In the genomic region with DNA sequence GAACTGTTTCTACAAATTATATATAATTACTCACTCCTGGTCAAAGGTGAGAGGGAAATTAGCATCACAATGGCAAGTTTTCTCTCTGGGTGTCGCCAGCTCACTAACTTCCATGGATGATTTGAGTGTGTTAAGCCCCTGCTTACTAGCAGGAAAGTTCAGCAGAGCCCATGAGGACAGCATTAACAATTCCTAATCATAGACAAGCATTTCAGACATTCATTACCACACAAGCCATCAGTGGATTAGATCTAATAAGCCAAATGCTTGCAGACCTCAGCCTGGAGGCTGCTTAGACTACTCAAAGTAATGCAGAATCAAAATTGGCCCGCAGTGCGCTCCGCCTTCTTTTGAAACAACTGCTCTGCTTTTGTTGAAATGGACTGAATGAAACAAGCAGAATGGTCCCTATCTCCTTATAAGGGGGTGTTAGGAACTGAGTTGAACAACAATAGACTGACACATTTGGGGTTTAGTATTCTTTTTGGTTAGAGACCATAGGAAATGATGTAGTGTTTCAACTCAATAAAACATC, we compare ENCODE assay signal across 13 cellular contexts. TPM values are rescaled to one million over a fixed set of nuclear protein-coding genes. Genes with fewer than 3 reads are reported as not detected.
DNase-seq lines count a peak whose midpoint lies in the region; ATAC-seq and TF ChIP-seq lines count a peak whose summit lies in the region.
"Had no signal": no experiment of that assay in that cellular context is flagged by ENCODE, and none has a peak within 500 bp of the region (broad histone marks: within the 10 kb centered on the region; RNA-seq: fewer than 3 reads in every experiment).

No MANE protein-coding gene starts in this region.

- POLR2A ChIA-PET in WTC11 (lab: Charles Lee): no interaction called here

- no peaks in the 10 kb centered on the region for H3K79me2 ChIP-seq in trophoblast cell (ENCODE audit: control insufficient read depth, insufficient read depth, low read length, poor library complexity)

- no peak overlapping the region for H2BK5ac ChIP-seq in trophoblast cell (ENCODE audit: low read depth, low read length, poor library complexity)

- peak; percentile 72 for ATAC-seq in WTC11
- ATAC-seq in gastroesophageal sphincter: peak; percentile 44
- ATAC-seq in GM19023 (IDR thresholded peaks at IDR 0.05; ENCODE audit: unreplicated experiment): no peak

- no peak overlapping the region for H4K8ac ChIP-seq in trophoblast cell (ENCODE audit: low read depth, low read length)

- no peaks in the 10 kb centered on the region for H3K36me3 ChIP-seq in gastroesophageal sphincter
- no peaks in the 10 kb centered on the region for H3K36me3 ChIP-seq in trophoblast cell (ENCODE audit: control insufficient read depth in 1 of 2, insufficient read depth in 2 of 2, low read length in 2 of 2)
- H3K36me3 ChIP-seq: pancreas had no signal

- no peak overlapping the region for H3K4ac ChIP-seq in trophoblast cell (ENCODE audit: low read depth, low read length)

- no peaks in the 10 kb centered on the region for H3K36me3 Mint-ChIP-seq in WTC11
- H3K36me3 Mint-ChIP-seq: CD14-positive monocyte had no signal

- peak; percentile 58 for DNase-seq in D341Med (ENCODE audit: low spot score)
- no peak for DNase-seq in WTC11 (ENCODE audit: low spot score)
- peak; percentile 58 for DNase-seq in trophoblast cell
- no peak for DNase-seq in central memory CD4-positive, alpha-beta T cell
- no peak for DNase-seq in AML-193 (lab: John Stamatoyannopoulos, UW)
- no peak for DNase-seq in GM13977 (ENCODE audit: low spot score)
- DNase-seq: activated CD8-positive, alpha-beta memory T cell treated with anti-CD3 and anti-CD28 coated beads, Interleukin-2, amount 50 U/mL, for 48 hours; NCI-H1436 treated with DMSO at 0.1 percent for 48 hours; pancreas; T-helper 9 cell had no signal

- H3K4me1 ChIP-seq in gastroesophageal sphincter: peaks cover 0 to 8% (median 0%) of the 10 kb centered on the region in 3 donors
- no peaks in the 10 kb centered on the region for H3K4me1 ChIP-seq in trophoblast cell (ENCODE audit: control insufficient read depth in 1 of 2, insufficient read depth in 2 of 2, low read length in 2 of 2)
- H3K4me1 ChIP-seq: pancreas had no signal

- CTCF ChIA-PET in WTC11 (lab: Charles Lee): no interaction called here

- TF ChIP-seq EP300 in gastroesophageal sphincter (IDR thresholded peaks at IDR 0.05): no peak

- H2BK12ac ChIP-seq in trophoblast cell (ENCODE audit: low read length): no peak overlapping the region

- H3K9me3 Mint-ChIP-seq in WTC11: no peaks in the 10 kb centered on the region

- H3K27ac ChIP-seq in gastroesophageal sphincter (peak overlapping the region in 3 of 4 donors; percentile 35 to 50 (median 43)), trophoblast cell (ENCODE audit: low read depth, low read length) (no peak overlapping the region)
- H3K27ac ChIP-seq: pancreas had no signal

- no peak overlapping the region for H4K12ac ChIP-seq in trophoblast cell (ENCODE audit: low read depth, low read length)

- H3K9me3 ChIP-seq in gastroesophageal sphincter (no peaks in the 10 kb centered on the region), trophoblast cell (ENCODE audit: insufficient read depth, low read depth, low read length) (no peaks in the 10 kb centered on the region)
- H3K9me3 ChIP-seq: pancreas had no signal

- H3K23ac ChIP-seq in trophoblast cell (ENCODE audit: low read length): no peak overlapping the region

- H3K27me3 ChIP-seq in gastroesophageal sphincter: peaks cover 5% of the 10 kb centered on the region
- H3K27me3 ChIP-seq in trophoblast cell (ENCODE audit: insufficient read depth, low read length): no peaks in the 10 kb centered on the region

- H3K4me2 ChIP-seq in trophoblast cell (ENCODE audit: low read length): no peak overlapping the region

- TF ChIP-seq CTCF in WTC11 (IDR thresholded peaks at IDR 0.05) (no peak), gastroesophageal sphincter (IDR thresholded peaks at IDR 0.05) (no peak), GM13977 (IDR thresholded peaks at IDR 0.05; ENCODE audit: extremely low read depth, insufficient read depth, missing control alignments) (no peak)

- H3K18ac ChIP-seq in trophoblast cell (ENCODE audit: low read length): no peak overlapping the region

- in situ Hi-C loops in GM13977 (cut with MboI; ENCODE audit: low pct_unique_long_range_greater_than_20kb, low sequenced_read_pairs, unreplicated experiment): no loop called here

- peaks cover 21% of the 10 kb centered on the region for H3K4me1 Mint-ChIP-seq in WTC11

- no peak overlapping the region for H3K4me3 Mint-ChIP-seq in WTC11
- H3K4me3 Mint-ChIP-seq: CD14-positive monocyte had no signal

- 46 to 51% methylated on average over 3 to 4 of the region's 4 CpGs for WGBS in gastroesophageal sphincter (ENCODE audit: low coverage in 1 of 2), 2 donors
- WGBS in trophoblast cell (ENCODE audit: extremely low coverage, insufficient coverage, insufficient read length): no CpG with 5 or more reads among the region's 4 CpGs

- no peak overlapping the region for H3K27ac Mint-ChIP-seq in WTC11

- no peak overlapping the region for H3K9ac ChIP-seq in trophoblast cell (ENCODE audit: low read length)

- H3K14ac ChIP-seq in trophoblast cell (ENCODE audit: low read length): no peak overlapping the region

- peaks cover 100% of the 10 kb centered on the region for H3K27me3 Mint-ChIP-seq in WTC11 (ENCODE audit: low read depth)

- H2BK120ac ChIP-seq in trophoblast cell (ENCODE audit: insufficient read depth, low read length, poor library complexity): no peak overlapping the region

- no peaks in the 10 kb centered on the region for H3K79me1 ChIP-seq in trophoblast cell (ENCODE audit: low read length)

- no peak for TF ChIP-seq POLR2A in gastroesophageal sphincter (IDR thresholded peaks at IDR 0.05)

- peak overlapping the region; percentile 20 to 24 for H3K4me3 ChIP-seq in gastroesophageal sphincter
- H3K4me3 ChIP-seq in trophoblast cell (ENCODE audit: low read depth, low read length): no peak overlapping the region
- H3K4me3 ChIP-seq: pancreas had no signal

- H2AK5ac ChIP-seq in trophoblast cell (ENCODE audit: low read length): no peak overlapping the region

- no peak overlapping the region for H2AFZ ChIP-seq in trophoblast cell (ENCODE audit: insufficient read depth, low read length, poor library complexity)

- H4K91ac ChIP-seq in trophoblast cell (ENCODE audit: low read depth, low read length): no peak overlapping the region

TF ChIP-seq in WTC11, 78 proteins besides CTCF, POLR2A, EP300 and RAD21 (continues in another document):
- no peak for TF ChIP-seq JAZF1 (CRISPR knock-in tag; IDR thresholded peaks at IDR 0.05)
- TF ChIP-seq, protein P1, sequence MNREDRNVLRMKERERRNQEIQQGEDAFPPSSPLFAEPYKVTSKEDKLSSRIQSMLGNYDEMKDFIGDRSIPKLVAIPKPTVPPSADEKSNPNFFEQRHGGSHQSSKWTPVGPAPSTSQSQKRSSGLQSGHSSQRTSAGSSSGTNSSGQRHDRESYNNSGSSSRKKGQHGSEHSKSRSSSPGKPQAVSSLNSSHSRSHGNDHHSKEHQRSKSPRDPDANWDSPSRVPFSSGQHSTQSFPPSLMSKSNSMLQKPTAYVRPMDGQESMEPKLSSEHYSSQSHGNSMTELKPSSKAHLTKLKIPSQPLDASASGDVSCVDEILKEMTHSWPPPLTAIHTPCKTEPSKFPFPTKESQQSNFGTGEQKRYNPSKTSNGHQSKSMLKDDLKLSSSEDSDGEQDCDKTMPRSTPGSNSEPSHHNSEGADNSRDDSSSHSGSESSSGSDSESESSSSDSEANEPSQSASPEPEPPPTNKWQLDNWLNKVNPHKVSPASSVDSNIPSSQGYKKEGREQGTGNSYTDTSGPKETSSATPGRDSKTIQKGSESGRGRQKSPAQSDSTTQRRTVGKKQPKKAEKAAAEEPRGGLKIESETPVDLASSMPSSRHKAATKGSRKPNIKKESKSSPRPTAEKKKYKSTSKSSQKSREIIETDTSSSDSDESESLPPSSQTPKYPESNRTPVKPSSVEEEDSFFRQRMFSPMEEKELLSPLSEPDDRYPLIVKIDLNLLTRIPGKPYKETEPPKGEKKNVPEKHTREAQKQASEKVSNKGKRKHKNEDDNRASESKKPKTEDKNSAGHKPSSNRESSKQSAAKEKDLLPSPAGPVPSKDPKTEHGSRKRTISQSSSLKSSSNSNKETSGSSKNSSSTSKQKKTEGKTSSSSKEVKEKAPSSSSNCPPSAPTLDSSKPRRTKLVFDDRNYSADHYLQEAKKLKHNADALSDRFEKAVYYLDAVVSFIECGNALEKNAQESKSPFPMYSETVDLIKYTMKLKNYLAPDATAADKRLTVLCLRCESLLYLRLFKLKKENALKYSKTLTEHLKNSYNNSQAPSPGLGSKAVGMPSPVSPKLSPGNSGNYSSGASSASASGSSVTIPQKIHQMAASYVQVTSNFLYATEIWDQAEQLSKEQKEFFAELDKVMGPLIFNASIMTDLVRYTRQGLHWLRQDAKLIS (CRISPR knock-in tag; IDR thresholded peaks at IDR 0.05; ENCODE audit: borderline replicate concordance): no peak
- TF ChIP-seq SP1 (CRISPR knock-in tag; conservative IDR thresholded peaks at IDR 0.05): no peak
- TF ChIP-seq NFATC4 (CRISPR knock-in tag; IDR thresholded peaks at IDR 0.05): no peak
- TF ChIP-seq TP53 (CRISPR knock-in tag; IDR thresholded peaks at IDR 0.05): no peak
- TF ChIP-seq, protein P2, sequence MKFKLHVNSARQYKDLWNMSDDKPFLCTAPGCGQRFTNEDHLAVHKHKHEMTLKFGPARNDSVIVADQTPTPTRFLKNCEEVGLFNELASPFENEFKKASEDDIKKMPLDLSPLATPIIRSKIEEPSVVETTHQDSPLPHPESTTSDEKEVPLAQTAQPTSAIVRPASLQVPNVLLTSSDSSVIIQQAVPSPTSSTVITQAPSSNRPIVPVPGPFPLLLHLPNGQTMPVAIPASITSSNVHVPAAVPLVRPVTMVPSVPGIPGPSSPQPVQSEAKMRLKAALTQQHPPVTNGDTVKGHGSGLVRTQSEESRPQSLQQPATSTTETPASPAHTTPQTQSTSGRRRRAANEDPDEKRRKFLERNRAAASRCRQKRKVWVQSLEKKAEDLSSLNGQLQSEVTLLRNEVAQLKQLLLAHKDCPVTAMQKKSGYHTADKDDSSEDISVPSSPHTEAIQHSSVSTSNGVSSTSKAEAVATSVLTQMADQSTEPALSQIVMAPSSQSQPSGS (CRISPR knock-in tag; IDR thresholded peaks at IDR 0.05; ENCODE audit: borderline replicate concordance, low read depth): no peak
- no peak for TF ChIP-seq ZNF317 (CRISPR knock-in tag; IDR thresholded peaks at IDR 0.05; ENCODE audit: borderline replicate concordance, low read depth)

RNA-seq across cellular contexts. Expression of a gene that starts 54.4 kb away (rescaled TPM):
- total RNA-seq in WTC11 (2021) (8.8 to 9.9 TPM (median 9.1 TPM) in 3 replicates), gastroesophageal sphincter (10 to 100 TPM in 2 of 4 donors, 1 to 10 TPM in 2; 5.9 to 18.0 (median 8.8) TPM)
- 9.1 and 9.5 TPM in 2 replicates for polyA plus RNA-seq in trophoblast cell (2013)

Comparison
In these comparisons a context has a peak if more than half of its experiments do, and no peak if none do; other contexts are left out.
1. DNase-seq: peak in D341Med (single experiment) and trophoblast cell (2 of 2); none in WTC11 (single experiment), central memory CD4-positive, alpha-beta T cell (single experiment), AML-193 (0 of 2) and GM13977 (single experiment).